Comparison of ENCODE assay signal across 8 cellular contexts in genomic region chr10:35090162-35090954, GRCh38. TPM values are rescaled to one million over a fixed set of nuclear protein-coding genes. Genes with fewer than 3 reads are reported as not detected.
DNase-seq lines count a peak whose midpoint lies in the region; ATAC-seq and TF ChIP-seq lines count a peak whose summit lies in the region.

Gene CUL2, minus strand, starts transcription at chr10:35090341. Its CDS starts 19,024 bp downstream, at chr10:35071317.

- intact Hi-C loops in spleen (cut with DNase I; ENCODE audit: low total_unique reads): no loop called here

- H3K27ac ChIP-seq in caudate nucleus (ENCODE audit: low read depth, low read length): peak within 1 kb of the TSS; percentile 96
- H3K27ac ChIP-seq in spleen: peak within 1 kb of the TSS; percentile 92 to 99 (median 96)

- 0 to 1% (median 0%) methylated on average over 34 to 59 of the region's 59 CpGs for WGBS in spleen, 5 donors

- ATAC-seq in GM19023 (IDR thresholded peaks at IDR 0.05; ENCODE audit: unreplicated experiment): peak; percentile 94
- ATAC-seq in HG03196 (IDR thresholded peaks at IDR 0.05; ENCODE audit: unreplicated experiment): peak; percentile 93

- H3K36me3 ChIP-seq in spleen: no peaks in the 10 kb centered on the region

- peaks cover 0 to 6% (median 0%) of the 10 kb centered on the region in 8 donors for H3K9me3 ChIP-seq in spleen

- no peak for TF ChIP-seq CTCF in spleen (IDR thresholded peaks at IDR 0.05 in 8 of 11, conservative IDR thresholded peaks at IDR 0.05 in 3 of 11)

- H3K4me3 ChIP-seq in spleen: peak within 1 kb of the TSS; percentile 80 to 100 (median 94)

- peaks cover 23 to 54% (median 51%) of the 10 kb centered on the region in 6 donors for H3K4me1 ChIP-seq in spleen

- H3K27me3 ChIP-seq in spleen (replicated peaks in 1 of 7): peaks cover 0 to 4% (median 0%) of the 10 kb centered on the region in 7 donors

- peak in 1 of 3 donors; percentile 44 for TF ChIP-seq POLR2A in spleen (IDR thresholded peaks at IDR 0.05)

- DNase-seq in AG08396 (ENCODE audit: low spot score) (peak; percentile 94), NCI-H226 (peak; percentile 70), caudate nucleus (lab: John Stamatoyannopoulos, UW) (peak; percentile 48 to 98 (median 89)), inferior parietal cortex (ENCODE audit: extremely low spot score) (peak; percentile 92), spleen (peak; percentile 97)
- DNase-seq in activated CD4-positive, CD25-positive, alpha-beta regulatory T cell (lab: John Stamatoyannopoulos, UW): peak; percentile 81 to 87 (median 82)

RNA-seq across cellular contexts. Expression of gene CUL2, which starts in this region (rescaled TPM):
- total RNA-seq in spleen: 10 to 100 TPM; 20.1 to 37.5 (median 29.3) TPM
- 10 to 100 TPM in 1 of 3 donors, 1 to 10 TPM in 2; 7.8 to 12.9 (median 9.2) TPM for polyA plus RNA-seq in spleen

Comparison
In these comparisons a context has a peak if more than half of its experiments do, and no peak if none do; other contexts are left out.
1. Peak in every context shown above with its lines: DNase-seq, ATAC-seq, H3K4me3 ChIP-seq and H3K27ac ChIP-seq.